12 cellular contexts compared by ENCODE assay signal in genomic region chr22:19579113-19579811, GRCh38. TPM values are rescaled to one million over a fixed set of nuclear protein-coding genes. Genes with fewer than 3 reads are reported as not detected.
DNase-seq lines count a peak whose midpoint lies in the region; ATAC-seq and TF ChIP-seq lines count a peak whose summit lies in the region.
"Had no signal": no experiment of that assay in that cellular context is flagged by ENCODE, and none has a peak within 500 bp of the region (broad histone marks: within the 10 kb centered on the region; RNA-seq: fewer than 3 reads in every experiment).

No MANE protein-coding gene starts in this region.

- intact Hi-C loops in activated T-helper 2 cell treated with anti-CD3 and anti-CD28 coated beads, Interferon-gamma antibody, Interleukin-2, Interleukin-4, amounts not matched to agents 10 μg/mL and 5 μg/mL and 100 μg/mL, durations not matched to agents 14 hours and 24 hours and 36 hours (cut with micrococcal nuclease), result loop anchor here (5.0 kb wide), 1 partner anchor 102 kb away; the partner anchor contains the start of genes CDC45 and UFD1
- intact Hi-C loops in lower leg skin (cut with DNase I; ENCODE audit: low total_unique reads), result no loop called here

- no peaks in the 10 kb centered on the region for H3K9me3 ChIP-seq in KOPT-K1 (ENCODE audit: insufficient read depth, low read length, poor library complexity, severe bottlenecking)

- 69 to 70% methylated on average over 4 of the region's 4 CpGs for WGBS in lower leg skin, 2 donors

- no peak for TF ChIP-seq POLR2A in lower leg skin (IDR thresholded peaks at IDR 0.05)

- no peaks in the 10 kb centered on the region for H3K9me3 Mint-ChIP-seq in activated T-helper 2 cell treated with anti-CD3 and anti-CD28 coated beads, Interferon-gamma antibody, Interleukin-2, Interleukin-4, amounts not matched to agents 10 μg/mL and 5 μg/mL and 100 μg/mL, durations not matched to agents 14 hours and 24 hours and 36 hours
- H3K9me3 Mint-ChIP-seq in naive thymus-derived CD8-positive, alpha-beta T cell, result no peaks in the 10 kb centered on the region
- H3K9me3 Mint-ChIP-seq: HFFc6 had no signal

- no peaks in the 10 kb centered on the region for H3K36me3 ChIP-seq in KOPT-K1 (ENCODE audit: insufficient read depth, low read length)

- H3K27ac ChIP-seq in KOPT-K1 (ENCODE audit: low read depth, low read length, poor library complexity, severe bottlenecking), result peak overlapping the region; percentile 33

- H3K36me3 Mint-ChIP-seq in activated T-helper 2 cell treated with anti-CD3 and anti-CD28 coated beads, Interferon-gamma antibody, Interleukin-2, Interleukin-4, amounts not matched to agents 10 μg/mL and 5 μg/mL and 100 μg/mL, durations not matched to agents 14 hours and 24 hours and 36 hours (ENCODE audit: low read depth), result no peaks in the 10 kb centered on the region
- no peaks in the 10 kb centered on the region for H3K36me3 Mint-ChIP-seq in naive thymus-derived CD8-positive, alpha-beta T cell

- H3K27me3 Mint-ChIP-seq in activated T-helper 2 cell treated with anti-CD3 and anti-CD28 coated beads, Interferon-gamma antibody, Interleukin-2, Interleukin-4, amounts not matched to agents 10 μg/mL and 5 μg/mL and 100 μg/mL, durations not matched to agents 14 hours and 24 hours and 36 hours (ENCODE audit: low read depth), result no peaks in the 10 kb centered on the region
- H3K27me3 Mint-ChIP-seq in naive thymus-derived CD8-positive, alpha-beta T cell, result peaks cover 0 to 3% (median 0%) of the 10 kb centered on the region in 5 donors

- H3K4me3 Mint-ChIP-seq in activated T-helper 2 cell treated with anti-CD3 and anti-CD28 coated beads, Interferon-gamma antibody, Interleukin-2, Interleukin-4, amounts not matched to agents 10 μg/mL and 5 μg/mL and 100 μg/mL, durations not matched to agents 14 hours and 24 hours and 36 hours (ENCODE audit: low read depth), result peak overlapping the region; percentile 5
- H3K4me3 Mint-ChIP-seq in naive thymus-derived CD8-positive, alpha-beta T cell, result peak overlapping the region in 6 of 10 donors; percentile 24 to 74 (median 64)
- H3K4me3 Mint-ChIP-seq: HFFc6 had no signal

- peak overlapping the region; percentile 78 for H3K27ac Mint-ChIP-seq in activated T-helper 2 cell treated with anti-CD3 and anti-CD28 coated beads, Interferon-gamma antibody, Interleukin-2, Interleukin-4, amounts not matched to agents 10 μg/mL and 5 μg/mL and 100 μg/mL, durations not matched to agents 14 hours and 24 hours and 36 hours
- H3K27ac Mint-ChIP-seq in naive thymus-derived CD8-positive, alpha-beta T cell, result peak overlapping the region; percentile 40 to 91 (median 79)
- H3K27ac Mint-ChIP-seq: HFFc6 had no signal

- ATAC-seq in naive thymus-derived CD8-positive, alpha-beta T cell, result peak in 1 of 2 donors; percentile 14

- H3K4me3 ChIP-seq in lower leg skin (ENCODE audit: low read depth, poor library complexity, severe bottlenecking), result no peak overlapping the region

- DNase-seq in SIG-M5 treated with dmso at 0.1 percent for 504 hours (lab: John Stamatoyannopoulos, UW; ENCODE audit: unreplicated experiment) (peak; percentile 74), SIG-M5 (lab: John Stamatoyannopoulos, UW) (no peak), lower leg skin (ENCODE audit: low spot score in 2 of 2) (no peak), GM19238 (ENCODE audit: insufficient read length, low spot score) (no peak), NCI-H187 (lab: John Stamatoyannopoulos, UW) (no peak)
- DNase-seq in activated T-helper 2 cell treated with anti-CD3 and anti-CD28 coated beads, Interferon-gamma antibody, Interleukin-2, Interleukin-4, amounts not matched to agents 10 μg/mL and 5 μg/mL and 100 μg/mL, durations not matched to agents 14 hours and 24 hours and 36 hours (ENCODE audit: low spot score), result no peak
- DNase-seq in naive thymus-derived CD8-positive, alpha-beta T cell, result no peak
- DNase-seq: 8988T, HFFc6, NCI-H1436 treated with DMSO at 0.1 percent for 48 hours, retina had no signal

- POLR2A ChIA-PET in naive thymus-derived CD8-positive, alpha-beta T cell (lab: Charles Lee), result interaction anchor here (1.3 to 1.6 kb wide), 2 partner anchors 14 to 19 kb away, joined by 6 to 8 read pairs; no protein-coding TSS in a partner anchor

- no peak for TF ChIP-seq CTCF in lower leg skin (IDR thresholded peaks at IDR 0.05)

- peaks cover 44% of the 10 kb centered on the region for H3K4me1 Mint-ChIP-seq in activated T-helper 2 cell treated with anti-CD3 and anti-CD28 coated beads, Interferon-gamma antibody, Interleukin-2, Interleukin-4, amounts not matched to agents 10 μg/mL and 5 μg/mL and 100 μg/mL, durations not matched to agents 14 hours and 24 hours and 36 hours (ENCODE audit: low read depth)
- H3K4me1 Mint-ChIP-seq in naive thymus-derived CD8-positive, alpha-beta T cell, result peaks cover 20 to 39% (median 34%) of the 10 kb centered on the region in 4 donors

RNA-seq across cellular contexts. Expression of gene CLDN5, which starts 55.1 kb away (rescaled TPM):
- total RNA-seq in activated T-helper 2 cell treated with anti-CD3 and anti-CD28 coated beads, Interferon-gamma antibody, Interleukin-2, Interleukin-4, amounts not matched to agents 10 μg/mL and 5 μg/mL and 100 μg/mL, durations not matched to agents 14 hours and 24 hours and 36 hours, result 1.2 and 1.5 TPM in 2 replicates
- total RNA-seq in naive thymus-derived CD8-positive, alpha-beta T cell, result not detected
- polyA plus RNA-seq in naive thymus-derived CD8-positive, alpha-beta T cell, result under 1 TPM in 2 of 3 donors, not detected in 1; 0.11 to 0.22 TPM
- total RNA-seq in lower leg skin, result 100 to 1,000 TPM in 2 of 4 donors, 10 to 100 TPM in 2; 94.9 to 170 (median 117) TPM

Comparison
In these comparisons a context has a peak if more than half of its experiments do, and no peak if none do; other contexts are left out.
1. RNA of gene CLDN5, which starts 55.1 kb away (total RNA-seq): 94.9 to 170 TPM in lower leg skin; 1.2 to 1.5 TPM in activated T-helper 2 cell treated with anti-CD3 and anti-CD28 coated beads, Interferon-gamma antibody, Interleukin-2, Interleukin-4, amounts not matched to agents 10 μg/mL and 5 μg/mL and 100 μg/mL, durations not matched to agents 14 hours and 24 hours and 36 hours and not detected in naive thymus-derived CD8-positive, alpha-beta T cell; every median in the first group is over 10 times any median in the second.